In genomic region chr6:169789944-169790927, GRCh38 we compare ENCODE assay signal across 8 cellular contexts. TPM values are rescaled to one million over a fixed set of nuclear protein-coding genes. Genes with fewer than 3 reads are reported as not detected.
DNase-seq lines count a peak whose midpoint lies in the region; TF ChIP-seq lines count a peak whose summit lies in the region.

No MANE protein-coding gene starts in this region.

- DNase-seq in EH (ENCODE audit: low read depth) = peak; percentile 77
- DNase-seq in H4 (ENCODE audit: low spot score) = peak; percentile 39
- peak; percentile 54 for DNase-seq in LNCaP clone FGC (ENCODE audit: low read depth)
- peak; percentile 75 to 76 for DNase-seq in SHP77 (lab: John Stamatoyannopoulos, UW)
- DNase-seq in activated gamma-delta T cell treated with Interleukin-2 at 50 U/mL for 16 hours = peak; percentile 73
- peak; percentile 65 for DNase-seq in foreskin melanocyte
- peak in 47 of 49 donors; percentile 16 to 82 (median 61) for DNase-seq in substantia nigra (lab: John Stamatoyannopoulos, UW)

- H3K4me3 ChIP-seq in LNCaP clone FGC (ENCODE audit: low read depth, low read length) (peak overlapping the region; percentile 49), neutrophil (ENCODE audit: low read depth in 1 of 2, low read length in 1 of 2) (peak overlapping the region; percentile 7 to 50)

- H3K9me3 ChIP-seq in neutrophil = no peaks in the 10 kb centered on the region

- no peaks in the 10 kb centered on the region for H3K36me3 ChIP-seq in neutrophil

- H3K27me3 ChIP-seq in neutrophil = peaks cover 43% of the 10 kb centered on the region

- H3K4me1 ChIP-seq in neutrophil (ENCODE audit: control insufficient read depth in 1 of 2, insufficient read depth in 1 of 2, low read depth in 1 of 2, low read length in 1 of 2) = peaks cover 21 to 24% of the 10 kb centered on the region in 2 experiments

- peak; percentile 95 for TF ChIP-seq CTCF in LNCaP clone FGC (IDR thresholded peaks at IDR 0.05; ENCODE audit: control insufficient read depth, extremely low read depth, insufficient read depth)
- peak; percentile 50 for TF ChIP-seq CTCF in neutrophil (IDR thresholded peaks at IDR 0.05)

- H3K27ac ChIP-seq in neutrophil (no peak overlapping the region), substantia nigra (ENCODE audit: low read depth, low read length, poor library complexity, severe bottlenecking) (peak overlapping the region; percentile 51)

RNA-seq across cellular contexts. Expression of gene ERMARD, which starts 38.8 kb away (rescaled TPM):
- 13.4 and 22.9 TPM in 2 replicates for total RNA-seq in H4 (2014; rRNA removed; shearing (Covaris generic))

RNA-seq across cellular contexts. Expression of gene DYNLT2, which starts 38.9 kb away (rescaled TPM):
- total RNA-seq in H4 (2014; rRNA removed; shearing (Covaris generic)) = 0.50 and 1.3 TPM in 2 replicates
